Comparison of ENCODE assay signal across 24 cellular contexts in genomic region chr6:112622036-112622435, GRCh38.
"Had no signal": no experiment of that assay in that cellular context is flagged by ENCODE, and none has a peak within 500 bp of the region (broad histone marks: within the 10 kb centered on the region; RNA-seq: fewer than 3 reads in every experiment).

No MANE protein-coding gene starts in this region.

- H3K4me3 ChIP-seq: esophagus squamous epithelium, lower lobe of right lung, ovary, prostate gland, right atrium auricular region, tibial artery had no signal

- H3K36me3 ChIP-seq: esophagus squamous epithelium, lower lobe of right lung, neutrophil, ovary, prostate gland, right atrium auricular region, tibial artery had no signal

- H3K9me3 ChIP-seq: esophagus squamous epithelium, lower lobe of right lung, neutrophil, ovary, prostate gland, right atrium auricular region, tibial artery had no signal

- H3K4me1 ChIP-seq: esophagus squamous epithelium, lower lobe of right lung, prostate gland, right atrium auricular region, tibial artery had no signal

- ATAC-seq: activated naive CD4-positive, alpha-beta T cell treated with anti-CD3 and anti-CD28 coated beads, Interleukin-2, amount 50 U/mL, for 72 hours; activated T-helper 17 cell treated with anti-CD3 and anti-CD28 coated beads, Interleukin-2, amount 50 U/mL, for 72 hours; left lobe of liver; lower lobe of right lung; naive thymus-derived CD4-positive, alpha-beta T cell had no signal

- DNase-seq: activated CD4-positive, alpha-beta T cell treated with anti-CD3 and anti-CD28 coated beads, Interleukin-2, amount 50 U/mL, for 4 hours; activated CD8-positive, alpha-beta memory T cell treated with anti-CD3 and anti-CD28 coated beads for 24 hours; activated CD8-positive, alpha-beta memory T cell treated with anti-CD3 and anti-CD28 coated beads, Interleukin-2, amount 50 U/mL, for 4 hours; activated T-cell treated with anti-CD3 and anti-CD28 coated beads, Interleukin-2, amount 50 U/mL, for 24 hours; amniotic stem cell; cerebellar nuclear complex; cortex of kidney; endodermal cell; esophagus squamous epithelium; foreskin melanocyte; lower lobe of right lung; naive thymus-derived CD4-positive, alpha-beta T cell; ovary; stimulated activated CD4-positive, alpha-beta T cell treated with anti-CD3 and anti-CD28 coated beads, Interleukin-12 subunit alpha, Interleukin-12 subunit beta, amount 100 ng/mL, for 4 hours; stimulated activated CD4-positive, alpha-beta T cell treated with anti-CD3 and anti-CD28 coated beads, Interleukin-4, amount 100 ng/mL, for 4 hours; substantia nigra; T-helper 9 cell; tibial artery had no signal

- H3K27me3 ChIP-seq: esophagus squamous epithelium, neutrophil, ovary, right atrium auricular region, tibial artery had no signal

- H3K27ac ChIP-seq: esophagus squamous epithelium, lower lobe of right lung, neutrophil, ovary, prostate gland, right atrium auricular region, tibial artery had no signal
